13 cellular contexts compared by ENCODE assay signal in genomic region chrX:110675866-110676265, GRCh38.
"Had no signal": no experiment of that assay in that cellular context is flagged by ENCODE, and none has a peak within 500 bp of the region (broad histone marks: within the 10 kb centered on the region; RNA-seq: fewer than 3 reads in every experiment).

No MANE protein-coding gene starts in this region.

- H3K27ac ChIP-seq: body of pancreas, foreskin keratinocyte, left ventricle myocardium inferior, ovary, right lobe of liver had no signal

- H3K36me3 Mint-ChIP-seq: activated naive CD8-positive, alpha-beta T cell; type B pancreatic cell had no signal

- H3K27ac Mint-ChIP-seq: activated naive CD8-positive, alpha-beta T cell; stimulated activated naive CD8-positive, alpha-beta T cell treated with anti-CD3 and anti-CD28 coated beads, Interleukin-15, amount 100 ng/mL, for 72 hours; type B pancreatic cell had no signal

- H3K27me3 Mint-ChIP-seq: activated naive CD8-positive, alpha-beta T cell; stimulated activated naive CD8-positive, alpha-beta T cell treated with anti-CD3 and anti-CD28 coated beads, Interleukin-15, amount 100 ng/mL, for 72 hours had no signal

- H3K4me1 ChIP-seq: body of pancreas, foreskin keratinocyte, left ventricle myocardium inferior, right lobe of liver had no signal

- H3K4me3 ChIP-seq: body of pancreas, left ventricle myocardium inferior, ovary, right lobe of liver had no signal

- H3K9me3 ChIP-seq: body of pancreas, left ventricle myocardium inferior, ovary, right lobe of liver had no signal

- DNase-seq: activated CD4-positive, alpha-beta T cell treated with anti-CD3 and anti-CD28 coated beads, Interleukin-2, amount 50 U/mL, for 4 hours; activated gamma-delta T cell; body of pancreas; foreskin keratinocyte; hypothalamus; left ventricle myocardium inferior; ovary; right lobe of liver; small intestine; stimulated activated CD4-positive, alpha-beta T cell treated with anti-CD3 and anti-CD28 coated beads, Interleukin-4, amount 100 ng/mL, for 1 hour; stimulated activated naive CD8-positive, alpha-beta T cell treated with anti-CD3 and anti-CD28 coated beads, Interleukin-15, amount 100 ng/mL, for 72 hours had no signal

- ATAC-seq: body of pancreas; foreskin keratinocyte; right lobe of liver; stimulated activated naive CD8-positive, alpha-beta T cell treated with anti-CD3 and anti-CD28 coated beads, Interleukin-15, amount 100 ng/mL, for 72 hours had no signal

- H3K4me1 Mint-ChIP-seq: stimulated activated naive CD8-positive, alpha-beta T cell treated with anti-CD3 and anti-CD28 coated beads, Interleukin-15, amount 100 ng/mL, for 72 hours had no signal

- H3K27me3 ChIP-seq: body of pancreas, foreskin keratinocyte, ovary, right lobe of liver had no signal

- H3K4me3 Mint-ChIP-seq: activated naive CD8-positive, alpha-beta T cell; stimulated activated naive CD8-positive, alpha-beta T cell treated with anti-CD3 and anti-CD28 coated beads, Interleukin-15, amount 100 ng/mL, for 72 hours; type B pancreatic cell had no signal

- H3K36me3 ChIP-seq: left ventricle myocardium inferior, ovary, right lobe of liver had no signal

- H3K9me3 Mint-ChIP-seq: stimulated activated naive CD8-positive, alpha-beta T cell treated with anti-CD3 and anti-CD28 coated beads, Interleukin-15, amount 100 ng/mL, for 72 hours; type B pancreatic cell had no signal
